ENCODE assay signal across 1 cellular context in genomic region chr19:40190891-40191835, GRCh38.
A peak's percentile ranks its signal among the peaks of the same experiment; 100 is the strongest.
TF ChIP-seq lines count a peak whose summit lies in the region.

Gene MAP3K10 (plus strand): TSS chr19:40191426. CDS start chr19:40192032, 606 bp downstream.

TF ChIP-seq in GM12878, 131 proteins besides CTCF, POLR2A, EP300 and RAD21 (continued from another document and continues in another):
- no peak for TF ChIP-seq E2F8 (IDR thresholded peaks at IDR 0.05; ENCODE audit: low read depth, partially characterized antibody)
- no peak for TF ChIP-seq ZZZ3 (IDR thresholded peaks at IDR 0.05; ENCODE audit: control insufficient read depth, insufficient read length, low read depth)
- TF ChIP-seq WRNIP1 (IDR thresholded peaks at IDR 0.05; ENCODE audit: borderline replicate concordance, low read depth, low read length): no peak
- no peak for TF ChIP-seq SPI1 (IDR thresholded peaks at IDR 0.05; ENCODE audit: borderline replicate concordance, insufficient read depth, low read depth, low read length)
- no peak for TF ChIP-seq YBX1 (IDR thresholded peaks at IDR 0.05)
- TF ChIP-seq TAF1 (IDR thresholded peaks at IDR 0.05; ENCODE audit: borderline replicate concordance, low read depth, low read length): no peak
- no peak for TF ChIP-seq ATF7 (IDR thresholded peaks at IDR 0.05; ENCODE audit: low read depth)
- no peak for TF ChIP-seq ZNF592 (IDR thresholded peaks at IDR 0.05)
- 0 out of 2 replicates have a peak, but pooled peaks have one; percentile 12 for TF ChIP-seq RFX5 (IDR thresholded peaks at IDR 0.05; ENCODE audit: low read depth, low read length)
- no peak for TF ChIP-seq SREBF2 (IDR thresholded peaks at IDR 0.05; ENCODE audit: low read length)
- no peak for TF ChIP-seq CHD4 (IDR thresholded peaks at IDR 0.05)
- TF ChIP-seq, protein P1, sequence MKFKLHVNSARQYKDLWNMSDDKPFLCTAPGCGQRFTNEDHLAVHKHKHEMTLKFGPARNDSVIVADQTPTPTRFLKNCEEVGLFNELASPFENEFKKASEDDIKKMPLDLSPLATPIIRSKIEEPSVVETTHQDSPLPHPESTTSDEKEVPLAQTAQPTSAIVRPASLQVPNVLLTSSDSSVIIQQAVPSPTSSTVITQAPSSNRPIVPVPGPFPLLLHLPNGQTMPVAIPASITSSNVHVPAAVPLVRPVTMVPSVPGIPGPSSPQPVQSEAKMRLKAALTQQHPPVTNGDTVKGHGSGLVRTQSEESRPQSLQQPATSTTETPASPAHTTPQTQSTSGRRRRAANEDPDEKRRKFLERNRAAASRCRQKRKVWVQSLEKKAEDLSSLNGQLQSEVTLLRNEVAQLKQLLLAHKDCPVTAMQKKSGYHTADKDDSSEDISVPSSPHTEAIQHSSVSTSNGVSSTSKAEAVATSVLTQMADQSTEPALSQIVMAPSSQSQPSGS (IDR thresholded peaks at IDR 0.05; ENCODE audit: low read length): no peak
- TF ChIP-seq MLLT1 (IDR thresholded peaks at IDR 0.05): no peak
- no peak for TF ChIP-seq STAT3 (IDR thresholded peaks at IDR 0.05; ENCODE audit: low read depth, low read length)
- no peak for TF ChIP-seq ZBTB11 (CRISPR knock-in tag; IDR thresholded peaks at IDR 0.05)
- peak; percentile 92 for TF ChIP-seq CREB1 (IDR thresholded peaks at IDR 0.05; ENCODE audit: low read depth)
- TF ChIP-seq, protein P2, sequence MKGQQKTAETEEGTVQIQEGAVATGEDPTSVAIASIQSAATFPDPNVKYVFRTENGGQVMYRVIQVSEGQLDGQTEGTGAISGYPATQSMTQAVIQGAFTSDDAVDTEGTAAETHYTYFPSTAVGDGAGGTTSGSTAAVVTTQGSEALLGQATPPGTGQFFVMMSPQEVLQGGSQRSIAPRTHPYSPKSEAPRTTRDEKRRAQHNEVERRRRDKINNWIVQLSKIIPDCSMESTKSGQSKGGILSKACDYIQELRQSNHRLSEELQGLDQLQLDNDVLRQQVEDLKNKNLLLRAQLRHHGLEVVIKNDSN (IDR thresholded peaks at IDR 0.05; ENCODE audit: borderline replicate concordance, extremely low read length, insufficient read depth, low read depth, low read length): no peak
- no peak for TF ChIP-seq ZNF24 (IDR thresholded peaks at IDR 0.05)
- TF ChIP-seq STAT1 (conservative IDR thresholded peaks at IDR 0.05): no peak
- no peak for TF ChIP-seq BCL11A (IDR thresholded peaks at IDR 0.05; ENCODE audit: low read depth, low read length)
- TF ChIP-seq, protein P3, sequence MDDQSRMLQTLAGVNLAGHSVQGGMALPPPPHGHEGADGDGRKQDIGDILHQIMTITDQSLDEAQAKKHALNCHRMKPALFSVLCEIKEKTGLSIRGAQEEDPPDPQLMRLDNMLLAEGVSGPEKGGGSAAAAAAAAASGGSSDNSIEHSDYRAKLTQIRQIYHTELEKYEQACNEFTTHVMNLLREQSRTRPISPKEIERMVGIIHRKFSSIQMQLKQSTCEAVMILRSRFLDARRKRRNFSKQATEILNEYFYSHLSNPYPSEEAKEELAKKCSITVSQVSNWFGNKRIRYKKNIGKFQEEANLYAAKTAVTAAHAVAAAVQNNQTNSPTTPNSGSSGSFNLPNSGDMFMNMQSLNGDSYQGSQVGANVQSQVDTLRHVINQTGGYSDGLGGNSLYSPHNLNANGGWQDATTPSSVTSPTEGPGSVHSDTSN (IDR thresholded peaks at IDR 0.05; ENCODE audit: insufficient replicate concordance, low read depth, low read length): no peak
- no peak for TF ChIP-seq ZNF687 (IDR thresholded peaks at IDR 0.05)
- TF ChIP-seq, protein P4, sequence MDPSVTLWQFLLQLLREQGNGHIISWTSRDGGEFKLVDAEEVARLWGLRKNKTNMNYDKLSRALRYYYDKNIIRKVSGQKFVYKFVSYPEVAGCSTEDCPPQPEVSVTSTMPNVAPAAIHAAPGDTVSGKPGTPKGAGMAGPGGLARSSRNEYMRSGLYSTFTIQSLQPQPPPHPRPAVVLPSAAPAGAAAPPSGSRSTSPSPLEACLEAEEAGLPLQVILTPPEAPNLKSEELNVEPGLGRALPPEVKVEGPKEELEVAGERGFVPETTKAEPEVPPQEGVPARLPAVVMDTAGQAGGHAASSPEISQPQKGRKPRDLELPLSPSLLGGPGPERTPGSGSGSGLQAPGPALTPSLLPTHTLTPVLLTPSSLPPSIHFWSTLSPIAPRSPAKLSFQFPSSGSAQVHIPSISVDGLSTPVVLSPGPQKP (IDR thresholded peaks at IDR 0.05; ENCODE audit: low read depth, low read length): no peak
- no peak for TF ChIP-seq POLR2AphosphoS2 (IDR thresholded peaks at IDR 0.05; ENCODE audit: low read depth, low read length)
- TF ChIP-seq TBL1XR1 (IDR thresholded peaks at IDR 0.05; ENCODE audit: low read depth, low read length): no peak
- no peak; the same call in 1 of the 2 replicates for TF ChIP-seq NR2F1 (conservative IDR thresholded peaks at IDR 0.05)
- peak; percentile 17; the same call in 1 of the 2 replicates for TF ChIP-seq MXI1 (IDR thresholded peaks at IDR 0.05; ENCODE audit: low read depth, low read length)
- TF ChIP-seq E2F4 (IDR thresholded peaks at IDR 0.05; ENCODE audit: low read depth, low read length): no peak
- peak; percentile 61; the same call in 1 of the 2 replicates for TF ChIP-seq HDGF (IDR thresholded peaks at IDR 0.05)
- no peak for TF ChIP-seq ZNF217 (IDR thresholded peaks at IDR 0.05)
- no peak for TF ChIP-seq SUPT20H (IDR thresholded peaks at IDR 0.05; ENCODE audit: borderline replicate concordance, control insufficient read depth, low read depth, low read length)
- peak; percentile 53 for TF ChIP-seq RB1 (IDR thresholded peaks at IDR 0.05; ENCODE audit: borderline replicate concordance)
- no peak for TF ChIP-seq NRF1 (conservative IDR thresholded peaks at IDR 0.05; ENCODE audit: low read depth, low read length)
